ENCODE assay signal across 21 cellular contexts in the genomic region with DNA sequence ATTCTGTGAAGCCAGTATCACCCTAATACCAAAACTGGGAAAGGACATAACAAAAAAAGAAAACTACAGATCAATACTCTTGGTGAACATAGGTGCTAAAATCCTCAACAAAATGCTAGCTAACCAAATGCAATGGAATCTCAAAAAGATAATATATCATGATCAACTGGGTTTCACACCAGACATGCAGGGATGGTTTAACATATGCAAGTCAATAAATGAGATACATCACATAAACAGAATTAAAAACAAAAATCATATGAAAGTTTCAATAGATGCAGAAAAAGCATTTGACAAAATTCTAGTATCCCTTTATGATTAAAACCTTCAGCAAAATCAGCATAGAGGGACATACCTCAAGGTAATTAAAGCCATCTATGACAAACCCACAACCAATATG.
DNase-seq lines count a peak whose midpoint lies in the region; ATAC-seq, FAIRE-seq and TF ChIP-seq lines count a peak whose summit lies in the region.
"Had no signal": no experiment of that assay in that cellular context is flagged by ENCODE, and none has a peak within 500 bp of the region (broad histone marks: within the 10 kb centered on the region; RNA-seq: fewer than 3 reads in every experiment).

No MANE protein-coding gene starts in this region.

- H3K9ac ChIP-seq in astrocyte (ENCODE audit: low read length), result no peak overlapping the region
- H3K9ac ChIP-seq: BLaER1 treated with 17β-estradiol and CSF1 and Interleukin-3, amounts not matched to agents 10 nM and 100 nM had no signal

- H3K27ac ChIP-seq in GM23338 (ENCODE audit: low read depth), result no peak overlapping the region
- H3K27ac ChIP-seq in astrocyte (ENCODE audit: low read depth, low read length), result no peak overlapping the region
- H3K27ac ChIP-seq: 22Rv1; A549; BLaER1 treated with 17β-estradiol and CSF1 and Interleukin-3, amounts not matched to agents 10 nM and 100 nM; C4-2B had no signal

- no peaks in the 10 kb centered on the region for H3F3A ChIP-seq in GM23338 (replicated peaks; ENCODE audit: low read depth)

- peaks cover 11% of the 10 kb centered on the region; the same call in 2 of the 3 replicates for H3K36me3 Mint-ChIP-seq in GM23338 (ENCODE audit: low read depth)
- H3K36me3 Mint-ChIP-seq in astrocyte (ENCODE audit: low read depth, unreplicated experiment), result no peaks in the 10 kb centered on the region
- H3K36me3 Mint-ChIP-seq in stimulated activated naive B cell treated with anti-CD40 and anti-IgM and Interleukin-4, amounts not matched to agents 10 μg/mL and 1 μg/mL and 100 μg/mL, for 72 hours, result peaks cover 0 to 4% of the 10 kb centered on the region in 2 donors
- H3K36me3 Mint-ChIP-seq: CD8-positive, alpha-beta T cell had no signal

- peaks cover 33% of the 10 kb centered on the region for H3K9me3 Mint-ChIP-seq in GM23338
- H3K9me3 Mint-ChIP-seq in astrocyte (ENCODE audit: unreplicated experiment), result peaks cover 10% of the 10 kb centered on the region
- peaks cover 4 to 11% of the 10 kb centered on the region in 2 donors for H3K9me3 Mint-ChIP-seq in stimulated activated naive B cell treated with anti-CD40 and anti-IgM and Interleukin-4, amounts not matched to agents 10 μg/mL and 1 μg/mL and 100 μg/mL, for 72 hours

- H3K4me2 ChIP-seq in GM23338, result no peak overlapping the region
- H3K4me2 ChIP-seq in astrocyte (ENCODE audit: low read length), result no peak overlapping the region
- H3K4me2 ChIP-seq: A549; BLaER1 treated with 17β-estradiol and CSF1 and Interleukin-3, amounts not matched to agents 10 nM and 100 nM had no signal

- H3K4me3 ChIP-seq in GM23338, result no peak overlapping the region
- H3K4me3 ChIP-seq in astrocyte (ENCODE audit: insufficient read depth, low read depth, low read length), result no peak overlapping the region
- H3K4me3 ChIP-seq: A549; BLaER1 treated with 17β-estradiol and CSF1 and Interleukin-3, amounts not matched to agents 10 nM and 100 nM had no signal

- H3K4me1 ChIP-seq in GM23338 (ENCODE audit: insufficient read depth) (no peaks in the 10 kb centered on the region), astrocyte (ENCODE audit: insufficient read depth, low read length) (no peaks in the 10 kb centered on the region)
- H3K4me1 ChIP-seq: A549 had no signal

- TF ChIP-seq CTCF in GM23338 (conservative IDR thresholded peaks at IDR 0.05; ENCODE audit: low read depth in 2 of 2) (no peak), astrocyte (IDR thresholded peaks at IDR 0.05; ENCODE audit: insufficient read depth, low read depth, low read length) (no peak)

- no peaks in the 10 kb centered on the region for H3K27me3 ChIP-seq in GM23338 (ENCODE audit: insufficient read depth)
- no peaks in the 10 kb centered on the region for H3K27me3 ChIP-seq in astrocyte (ENCODE audit: insufficient read depth, low read length)
- H3K27me3 ChIP-seq: BLaER1 treated with 17β-estradiol and CSF1 and Interleukin-3, amounts not matched to agents 10 nM and 100 nM had no signal

- peaks cover 2% of the 10 kb centered on the region; the same call in 1 of the 2 replicates for H3K9me2 ChIP-seq in GM23338 (ENCODE audit: insufficient read depth)

- DNase-seq in GM23338 (ENCODE audit: low spot score) (no peak), astrocyte (ENCODE audit: low read depth) (no peak), dermis blood vessel endothelial cell (no peak), SW480 (ENCODE audit: low spot score) (no peak)
- no peak for DNase-seq in stimulated activated naive B cell treated with anti-CD40 and anti-IgM and Interleukin-4, amounts not matched to agents 10 μg/mL and 1 μg/mL and 100 μg/mL, for 72 hours
- DNase-seq: AML-193; Caco-2; Calu3; CD4-positive, alpha-beta T cell; CD8-positive, alpha-beta T cell; DMS79 treated with DMSO at 0.1 percent for 48 hours; GF-D8 had no signal

- H2AFZ ChIP-seq in GM23338 (peak overlapping the region; percentile 1; the same call in 1 of the 2 replicates), astrocyte (ENCODE audit: low read depth, low read length) (no peak overlapping the region)

- peaks cover 5% of the 10 kb centered on the region; the same call in 1 of the 3 replicates for H3K4me1 Mint-ChIP-seq in GM23338
- H3K4me1 Mint-ChIP-seq in astrocyte (ENCODE audit: low read depth, unreplicated experiment), result peaks cover 6% of the 10 kb centered on the region
- peaks cover 3 to 5% of the 10 kb centered on the region in 2 donors for H3K4me1 Mint-ChIP-seq in stimulated activated naive B cell treated with anti-CD40 and anti-IgM and Interleukin-4, amounts not matched to agents 10 μg/mL and 1 μg/mL and 100 μg/mL, for 72 hours

- no peak for ATAC-seq in GM23338
- ATAC-seq in stimulated activated naive B cell treated with anti-CD40 and anti-IgM and Interleukin-4, amounts not matched to agents 10 μg/mL and 1 μg/mL and 100 μg/mL, for 72 hours (replicated peaks), result no peak
- ATAC-seq: A549; CD8-positive, alpha-beta T cell had no signal

- H3K27ac Mint-ChIP-seq in GM23338 (no peak overlapping the region), astrocyte (ENCODE audit: unreplicated experiment) (no peak overlapping the region)
- peak overlapping the region; percentile 6 for H3K27ac Mint-ChIP-seq in stimulated activated naive B cell treated with anti-CD40 and anti-IgM and Interleukin-4, amounts not matched to agents 10 μg/mL and 1 μg/mL and 100 μg/mL, for 72 hours
- H3K27ac Mint-ChIP-seq: B cell; CD4-positive, alpha-beta T cell; CD8-positive, alpha-beta T cell had no signal

- peak; percentile 13 for FAIRE-seq in astrocyte (lab: Jason Lieb, UNC)
- FAIRE-seq: A549, D721Med, G401.6, GM12891, GM18507 had no signal

- no peaks in the 10 kb centered on the region for H3K9me3 ChIP-seq in astrocyte (ENCODE audit: insufficient read depth, low read depth, low read length)
- H3K9me3 ChIP-seq: A549 had no signal

- H3K27me3 Mint-ChIP-seq in GM23338 (ENCODE audit: insufficient read depth, low read depth, poor library complexity) (no peaks in the 10 kb centered on the region), astrocyte (ENCODE audit: low read depth, unreplicated experiment) (no peaks in the 10 kb centered on the region)
- no peaks in the 10 kb centered on the region for H3K27me3 Mint-ChIP-seq in stimulated activated naive B cell treated with anti-CD40 and anti-IgM and Interleukin-4, amounts not matched to agents 10 μg/mL and 1 μg/mL and 100 μg/mL, for 72 hours
- H3K27me3 Mint-ChIP-seq: B cell had no signal

- H4K20me1 ChIP-seq in GM23338 (replicated peaks; ENCODE audit: insufficient read depth) (no peaks in the 10 kb centered on the region), astrocyte (ENCODE audit: insufficient read depth, low read length) (no peaks in the 10 kb centered on the region)
- H4K20me1 ChIP-seq: BLaER1 treated with 17β-estradiol and CSF1 and Interleukin-3, amounts not matched to agents 10 nM and 100 nM had no signal

- H3K4me3 Mint-ChIP-seq in GM23338, result no peak overlapping the region
- H3K4me3 Mint-ChIP-seq in astrocyte (ENCODE audit: unreplicated experiment), result no peak overlapping the region
- H3K4me3 Mint-ChIP-seq in stimulated activated naive B cell treated with anti-CD40 and anti-IgM and Interleukin-4, amounts not matched to agents 10 μg/mL and 1 μg/mL and 100 μg/mL, for 72 hours, result no peak overlapping the region
- H3K4me3 Mint-ChIP-seq: B cell; CD4-positive, alpha-beta T cell; CD8-positive, alpha-beta T cell had no signal

- H3K79me2 ChIP-seq in GM23338 (replicated peaks; ENCODE audit: insufficient read depth) (no peaks in the 10 kb centered on the region), astrocyte (ENCODE audit: insufficient read depth, low read length) (no peaks in the 10 kb centered on the region)

- H3K36me3 ChIP-seq in GM23338 (ENCODE audit: insufficient read depth) (no peaks in the 10 kb centered on the region), astrocyte (ENCODE audit: insufficient read depth, low read length) (no peaks in the 10 kb centered on the region)

TF ChIP-seq in GM23338, 12 proteins besides CTCF, POLR2A, EP300 and RAD21 (continues in another document):
- TF ChIP-seq ZNF331 (CRISPR knock-in tag; IDR thresholded peaks at IDR 0.05; ENCODE audit: low read depth), result no peak
- TF ChIP-seq, protein P1, sequence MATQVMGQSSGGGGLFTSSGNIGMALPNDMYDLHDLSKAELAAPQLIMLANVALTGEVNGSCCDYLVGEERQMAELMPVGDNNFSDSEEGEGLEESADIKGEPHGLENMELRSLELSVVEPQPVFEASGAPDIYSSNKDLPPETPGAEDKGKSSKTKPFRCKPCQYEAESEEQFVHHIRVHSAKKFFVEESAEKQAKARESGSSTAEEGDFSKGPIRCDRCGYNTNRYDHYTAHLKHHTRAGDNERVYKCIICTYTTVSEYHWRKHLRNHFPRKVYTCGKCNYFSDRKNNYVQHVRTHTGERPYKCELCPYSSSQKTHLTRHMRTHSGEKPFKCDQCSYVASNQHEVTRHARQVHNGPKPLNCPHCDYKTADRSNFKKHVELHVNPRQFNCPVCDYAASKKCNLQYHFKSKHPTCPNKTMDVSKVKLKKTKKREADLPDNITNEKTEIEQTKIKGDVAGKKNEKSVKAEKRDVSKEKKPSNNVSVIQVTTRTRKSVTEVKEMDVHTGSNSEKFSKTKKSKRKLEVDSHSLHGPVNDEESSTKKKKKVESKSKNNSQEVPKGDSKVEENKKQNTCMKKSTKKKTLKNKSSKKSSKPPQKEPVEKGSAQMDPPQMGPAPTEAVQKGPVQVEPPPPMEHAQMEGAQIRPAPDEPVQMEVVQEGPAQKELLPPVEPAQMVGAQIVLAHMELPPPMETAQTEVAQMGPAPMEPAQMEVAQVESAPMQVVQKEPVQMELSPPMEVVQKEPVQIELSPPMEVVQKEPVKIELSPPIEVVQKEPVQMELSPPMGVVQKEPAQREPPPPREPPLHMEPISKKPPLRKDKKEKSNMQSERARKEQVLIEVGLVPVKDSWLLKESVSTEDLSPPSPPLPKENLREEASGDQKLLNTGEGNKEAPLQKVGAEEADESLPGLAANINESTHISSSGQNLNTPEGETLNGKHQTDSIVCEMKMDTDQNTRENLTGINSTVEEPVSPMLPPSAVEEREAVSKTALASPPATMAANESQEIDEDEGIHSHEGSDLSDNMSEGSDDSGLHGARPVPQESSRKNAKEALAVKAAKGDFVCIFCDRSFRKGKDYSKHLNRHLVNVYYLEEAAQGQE (IDR thresholded peaks at IDR 0.05; ENCODE audit: unreplicated experiment), result no peak
- TF ChIP-seq EZH2phosphoT487 (IDR thresholded peaks at IDR 0.05; ENCODE audit: unreplicated experiment), result no peak
- no peak for TF ChIP-seq CREB1 (CRISPR knock-in tag; IDR thresholded peaks at IDR 0.05; ENCODE audit: low read depth)
- no peak for TF ChIP-seq JUNB (IDR thresholded peaks at IDR 0.05; ENCODE audit: unreplicated experiment)
- TF ChIP-seq STAT1 (IDR thresholded peaks at IDR 0.05; ENCODE audit: unreplicated experiment), result no peak
